In the genomic region with DNA sequence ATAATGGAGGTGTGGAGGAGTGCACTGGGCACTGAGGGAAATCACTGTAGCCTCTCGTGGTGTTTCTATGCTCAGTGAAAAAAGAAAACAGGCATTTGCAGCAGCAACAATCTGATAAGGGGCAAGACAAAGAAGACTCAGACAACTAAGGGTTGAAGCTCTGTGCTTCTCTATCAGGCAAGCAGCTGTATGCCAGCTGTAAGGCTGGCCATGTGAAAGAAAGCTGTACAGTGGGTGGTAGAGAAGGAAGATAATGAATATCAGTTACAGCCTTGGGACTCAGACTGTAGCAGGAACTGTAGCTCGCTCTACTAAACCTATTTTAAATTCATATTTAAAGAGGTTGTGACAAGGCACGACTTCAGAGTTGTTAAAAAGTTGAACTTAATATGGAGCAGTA, we compare ENCODE assay signal across 1 cellular context.
TF ChIP-seq lines count a peak whose summit lies in the region.

No MANE protein-coding gene starts in this region.

TF ChIP-seq in IMR-90, 13 proteins besides CTCF, POLR2A, EP300 and RAD21 (continued from another document):
- TF ChIP-seq, protein P1, sequence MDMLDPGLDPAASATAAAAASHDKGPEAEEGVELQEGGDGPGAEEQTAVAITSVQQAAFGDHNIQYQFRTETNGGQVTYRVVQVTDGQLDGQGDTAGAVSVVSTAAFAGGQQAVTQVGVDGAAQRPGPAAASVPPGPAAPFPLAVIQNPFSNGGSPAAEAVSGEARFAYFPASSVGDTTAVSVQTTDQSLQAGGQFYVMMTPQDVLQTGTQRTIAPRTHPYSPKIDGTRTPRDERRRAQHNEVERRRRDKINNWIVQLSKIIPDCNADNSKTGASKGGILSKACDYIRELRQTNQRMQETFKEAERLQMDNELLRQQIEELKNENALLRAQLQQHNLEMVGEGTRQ (IDR thresholded peaks at IDR 0.05; ENCODE audit: low read depth, low read length) = no peak
- TF ChIP-seq RCOR1 (IDR thresholded peaks at IDR 0.05; ENCODE audit: insufficient replicate concordance, low read length) (no peak), FOS (IDR thresholded peaks at IDR 0.05; ENCODE audit: low read depth, low read length) (no peak), SMC3 (IDR thresholded peaks at IDR 0.05; ENCODE audit: low read depth, low read length) (no peak), BHLHE40 (IDR thresholded peaks at IDR 0.05; ENCODE audit: low read depth, low read length) (no peak)
